Comparison of ENCODE assay signal across 8 cellular contexts in genomic region chr21:28988146-28988545, GRCh38. TPM values are rescaled to one million over a fixed set of nuclear protein-coding genes. Genes with fewer than 3 reads are reported as not detected.
DNase-seq lines count a peak whose midpoint lies in the region; TF ChIP-seq lines count a peak whose summit lies in the region.
"Not testable (repeated sequence)": the region's sequence is repeated elsewhere in the genome, so short reads cannot be mapped to it uniquely, and the experiment has no call there.

No MANE protein-coding gene starts in this region.

- H3K9me3 ChIP-seq in fibroblast of lung (ENCODE audit: control insufficient read depth, insufficient read depth, low read depth, low read length), result not testable (repeated sequence)

- H3K4me1 ChIP-seq in fibroblast of lung (ENCODE audit: control insufficient read depth, extremely low read depth, insufficient read depth, low read length), result not testable (repeated sequence)

- H3K9me3 Mint-ChIP-seq in T-helper 2 cell treated with Interferon-gamma antibody and Interleukin-4, amounts not matched to agents 5 μg/mL and 100 μg/mL, for 36 hours; activated T-cell treated with anti-CD3 and anti-CD28 coated beads, Interleukin-2, amount 50 U/mL, for 24 hours: not testable (repeated sequence)

- peak overlapping the region; percentile 18 for H3K27ac ChIP-seq in fibroblast of lung (ENCODE audit: insufficient read depth, low read length)

- H3K4me1 Mint-ChIP-seq in T-helper 2 cell treated with Interferon-gamma antibody and Interleukin-4, amounts not matched to agents 5 μg/mL and 100 μg/mL, for 36 hours (ENCODE audit: low read depth), result peaks cover 20% of the 10 kb centered on the region
- peaks cover 48% of the 10 kb centered on the region for H3K4me1 Mint-ChIP-seq in activated T-cell treated with anti-CD3 and anti-CD28 coated beads, Interleukin-2, amount 50 U/mL, for 24 hours (ENCODE audit: low read depth)

- not testable (repeated sequence) for H3K27me3 ChIP-seq in fibroblast of lung (ENCODE audit: control insufficient read depth, insufficient read depth, low read length)

- H3K27me3 Mint-ChIP-seq in T-helper 2 cell treated with Interferon-gamma antibody and Interleukin-4, amounts not matched to agents 5 μg/mL and 100 μg/mL, for 36 hours (ENCODE audit: low read depth); activated T-cell treated with anti-CD3 and anti-CD28 coated beads, Interleukin-2, amount 50 U/mL, for 24 hours: not testable (repeated sequence)

- H3K9ac ChIP-seq in fibroblast of lung (ENCODE audit: insufficient read depth, low read length), result not testable (repeated sequence)

- H3K4me3 ChIP-seq in fibroblast of lung (replicated peaks in 1 of 4; ENCODE audit: control extremely low read depth in 1 of 4, insufficient read depth in 1 of 4, low read depth in 3 of 4, low read length in 4 of 4), result not testable (repeated sequence)

- H3K36me3 Mint-ChIP-seq in T-helper 2 cell treated with Interferon-gamma antibody and Interleukin-4, amounts not matched to agents 5 μg/mL and 100 μg/mL, for 36 hours (ENCODE audit: low read depth), result peaks cover 32% of the 10 kb centered on the region
- H3K36me3 Mint-ChIP-seq in activated T-cell treated with anti-CD3 and anti-CD28 coated beads, Interleukin-2, amount 50 U/mL, for 24 hours (ENCODE audit: low read depth), result peaks cover 77% of the 10 kb centered on the region

- in situ Hi-C loops in ACHN (cut with HindIII; ENCODE audit: low pct_ligation_motif_present, low pct_unique_long_range_greater_than_20kb, low sequenced_read_pairs), result not testable (repeated sequence)

- H4K20me1 ChIP-seq in fibroblast of lung (ENCODE audit: control insufficient read depth, extremely low read depth, insufficient read depth, low read length), result not testable (repeated sequence)

- not testable (repeated sequence) for H3K36me3 ChIP-seq in fibroblast of lung (ENCODE audit: control insufficient read depth, insufficient read depth, low read length)

- not testable (repeated sequence) for H2AFZ ChIP-seq in fibroblast of lung (ENCODE audit: low read length)

- DNase-seq in ACHN, result peak; percentile 70
- peak; percentile 29 for DNase-seq in HS-5 (ENCODE audit: low read depth)
- peak; percentile 21 for DNase-seq in T-helper 2 cell treated with Interferon-gamma antibody and Interleukin-4, amounts not matched to agents 5 μg/mL and 100 μg/mL, for 36 hours (ENCODE audit: low spot score)
- not testable (repeated sequence) for DNase-seq in activated T-cell treated with anti-CD3 and anti-CD28 coated beads, Interleukin-2, amount 50 U/mL, for 24 hours
- peak; percentile 52 for DNase-seq in amniotic epithelial cell (ENCODE audit: low read depth)
- peak; percentile 33 to 66 for DNase-seq in fibroblast of lung (ENCODE audit: low read depth in 2 of 2)
- DNase-seq in kidney glomerular epithelial cell (lab: John Stamatoyannopoulos, UW), result peak; percentile 14
- DNase-seq in stimulated activated CD4-positive, alpha-beta T cell treated with anti-CD3 and anti-CD28 coated beads, Interleukin-4, amount 100 ng/mL, for 1 hour, result peak; percentile 19

- not testable (repeated sequence) for H3K27ac Mint-ChIP-seq in T-helper 2 cell treated with Interferon-gamma antibody and Interleukin-4, amounts not matched to agents 5 μg/mL and 100 μg/mL, for 36 hours
- H3K27ac Mint-ChIP-seq in activated T-cell treated with anti-CD3 and anti-CD28 coated beads, Interleukin-2, amount 50 U/mL, for 24 hours, result peak overlapping the region; percentile 95

- H3K4me3 Mint-ChIP-seq in T-helper 2 cell treated with Interferon-gamma antibody and Interleukin-4, amounts not matched to agents 5 μg/mL and 100 μg/mL, for 36 hours; activated T-cell treated with anti-CD3 and anti-CD28 coated beads, Interleukin-2, amount 50 U/mL, for 24 hours: not testable (repeated sequence)

- peaks cover 42% of the 10 kb centered on the region for H3K79me2 ChIP-seq in fibroblast of lung (ENCODE audit: control insufficient read depth, insufficient read depth, low read length)

- H3K4me2 ChIP-seq in fibroblast of lung (ENCODE audit: extremely low read depth, insufficient read depth, low read length), result not testable (repeated sequence)

- not testable (repeated sequence) for TF ChIP-seq CTCF in fibroblast of lung (conservative IDR thresholded peaks at IDR 0.05 in 1 of 2, IDR thresholded peaks at IDR 0.05 in 1 of 2; ENCODE audit: low read depth in 1 of 2, low read length in 2 of 2)

RNA-seq across cellular contexts. Expression of gene LTN1, which starts 4.5 kb away (rescaled TPM):
- total RNA-seq in fibroblast of lung, result 20.8 and 22.3 TPM in 2 replicates
- polyA plus RNA-seq in fibroblast of lung, result 10.4 and 12.6 TPM in 2 replicates
- 7.8 and 9.8 TPM in 2 replicates for polyA plus RNA-seq in fibroblast of lung (2012)
- polyA minus RNA-seq in fibroblast of lung (ENCODE audit: low replicate concordance), result 2.0 and 7.4 TPM in 2 replicates

RNA-seq across cellular contexts. Expression of gene RWDD2B, which starts 31.0 kb away (rescaled TPM):
- total RNA-seq in fibroblast of lung, result 15.2 and 17.2 TPM in 2 replicates
- 26.5 and 31.1 TPM in 2 replicates for polyA plus RNA-seq in fibroblast of lung
- 21.7 and 27.1 TPM in 2 replicates for polyA plus RNA-seq in fibroblast of lung (2012)
- polyA minus RNA-seq in fibroblast of lung (ENCODE audit: low replicate concordance), result 3.5 and 5.6 TPM in 2 replicates

RNA-seq across cellular contexts. Expression of gene USP16, which starts 36.3 kb away (rescaled TPM):
- 32.2 and 32.6 TPM in 2 replicates for total RNA-seq in fibroblast of lung
- 28.6 and 34.4 TPM in 2 replicates for polyA plus RNA-seq in fibroblast of lung
- polyA plus RNA-seq in fibroblast of lung (2012), result 29.1 and 32.1 TPM in 2 replicates
- 1.9 TPM in 1 of 2 replicates, not detected in the other for polyA minus RNA-seq in fibroblast of lung (ENCODE audit: low replicate concordance)
